8 cellular contexts compared by ENCODE assay signal in genomic region chr2:162344617-162344950, GRCh38. TPM values are rescaled to one million over a fixed set of nuclear protein-coding genes. Genes with fewer than 3 reads are reported as not detected.
DNase-seq lines count a peak whose midpoint lies in the region; ATAC-seq and TF ChIP-seq lines count a peak whose summit lies in the region.

No MANE protein-coding gene starts in this region.

- no peaks in the 10 kb centered on the region for H3K9me3 ChIP-seq in CD4-positive, alpha-beta memory T cell (ENCODE audit: control insufficient read depth in 1 of 2, low read length in 2 of 2)
- H3K9me3 ChIP-seq in HUES64 (ENCODE audit: insufficient read depth, low read depth, low read length) (no peaks in the 10 kb centered on the region), breast epithelium (no peaks in the 10 kb centered on the region), mucosa of descending colon (no peaks in the 10 kb centered on the region)

- H3K36me3 Mint-ChIP-seq in CD4-positive, alpha-beta memory T cell = peaks cover 3 to 5% of the 10 kb centered on the region in 2 donors

- H3K27me3 Mint-ChIP-seq in CD4-positive, alpha-beta memory T cell = no peaks in the 10 kb centered on the region

- intact Hi-C loops in CD4-positive, alpha-beta memory T cell (cut with micrococcal nuclease) = loop anchor here (1.0 kb wide), 1 partner anchor 26 kb away; the partner anchor contains the start of gene IFIH1
- intact Hi-C loops in breast epithelium (cut with DNase I; ENCODE audit: low total_unique reads) = no loop called here
- intact Hi-C loops in mucosa of descending colon (cut with DNase I, micrococcal nuclease) = no loop called here

- peaks cover 11 to 20% (median 16%) of the 10 kb centered on the region in 4 donors for H3K4me1 Mint-ChIP-seq in CD4-positive, alpha-beta memory T cell

- 18% methylated on average over 7 of the region's 8 CpGs for WGBS in HUES64

- peak overlapping the region in 6 of 7 donors; percentile 14 to 91 (median 84) for H3K27ac Mint-ChIP-seq in CD4-positive, alpha-beta memory T cell

- POLR2A ChIA-PET in CD4-positive, alpha-beta memory T cell (lab: Charles Lee; ENCODE audit: partially characterized antibody) = interaction anchor here (2.7 kb wide), 1 partner anchor 26 kb away, joined by 28 read pairs; the partner anchor contains the start of gene IFIH1

- ATAC-seq in mucosa of descending colon (no peak), HG02678 (IDR thresholded peaks at IDR 0.05; ENCODE audit: unreplicated experiment) (no peak), GM19395 (IDR thresholded peaks at IDR 0.05; ENCODE audit: unreplicated experiment) (no peak)

- peak overlapping the region; percentile 60 for H3K27ac ChIP-seq in CD4-positive, alpha-beta memory T cell (ENCODE audit: low read depth, low read length)
- peak overlapping the region; percentile 31; the same call in 1 of the 2 replicates for H3K27ac ChIP-seq in HUES64 (ENCODE audit: low read depth, low read length)
- peak overlapping the region; percentile 81 to 83 for H3K27ac ChIP-seq in breast epithelium

- H3K4me3 ChIP-seq in CD4-positive, alpha-beta memory T cell (ENCODE audit: low read length in 2 of 2) = peak overlapping the region; percentile 50 to 90
- peak overlapping the region; percentile 83 for H3K4me3 ChIP-seq in HUES64 (ENCODE audit: low read length)
- peak overlapping the region; percentile 78 to 86 (median 78) for H3K4me3 ChIP-seq in breast epithelium
- H3K4me3 ChIP-seq in mucosa of descending colon = peak overlapping the region; percentile 56

- peaks cover 0 to 3% (median 0%) of the 10 kb centered on the region in 8 donors for H3K9me3 Mint-ChIP-seq in CD4-positive, alpha-beta memory T cell

- no peak for DNase-seq in CD4-positive, alpha-beta memory T cell
- DNase-seq in breast epithelium (ENCODE audit: low spot score in 2 of 2) (no peak), mucosa of descending colon (no peak), SK-N-DZ (ENCODE audit: low spot score) (no peak)
- no peak for DNase-seq in effector CD8-positive, alpha-beta T cell (lab: John Stamatoyannopoulos, UW)

- CTCF ChIA-PET in CD4-positive, alpha-beta memory T cell (lab: Charles Lee; ENCODE audit: partially characterized antibody) = interaction anchor here (0.8 to 2.5 kb wide), 3 partner anchors 10 to 25 kb away, joined by 4 to 16 read pairs (median 14); partner anchors contain the start of gene IFIH1

- H3K36me3 ChIP-seq in CD4-positive, alpha-beta memory T cell (ENCODE audit: insufficient read depth, low read length) = no peaks in the 10 kb centered on the region
- H3K36me3 ChIP-seq in HUES64 (ENCODE audit: insufficient read depth, low read length) (no peaks in the 10 kb centered on the region), breast epithelium (no peaks in the 10 kb centered on the region), mucosa of descending colon (ENCODE audit: low read depth) (no peaks in the 10 kb centered on the region)

- TF ChIP-seq POLR2A in breast epithelium (IDR thresholded peaks at IDR 0.05) = no peak

- no peaks in the 10 kb centered on the region for H3K27me3 ChIP-seq in CD4-positive, alpha-beta memory T cell (ENCODE audit: insufficient read depth, low read length)
- peaks cover 12% of the 10 kb centered on the region; the same call in 1 of the 2 replicates for H3K27me3 ChIP-seq in HUES64 (ENCODE audit: insufficient read depth, low read length)
- H3K27me3 ChIP-seq in breast epithelium = no peaks in the 10 kb centered on the region

- H3K9ac ChIP-seq in HUES64 (ENCODE audit: low read depth, low read length) = peak overlapping the region; percentile 79

- TF ChIP-seq CTCF in breast epithelium (IDR thresholded peaks at IDR 0.05) (no peak), mucosa of descending colon (IDR thresholded peaks at IDR 0.05) (no peak)

- peak overlapping the region; percentile 87 to 97 (median 91) for H3K4me3 Mint-ChIP-seq in CD4-positive, alpha-beta memory T cell

- H3K4me1 ChIP-seq in CD4-positive, alpha-beta memory T cell (ENCODE audit: insufficient read depth, low read length) = peaks cover 10% of the 10 kb centered on the region
- H3K4me1 ChIP-seq in HUES64 (ENCODE audit: insufficient read depth, low read length) (peaks cover 7% of the 10 kb centered on the region; the same call in 1 of the 2 replicates), breast epithelium (no peaks in the 10 kb centered on the region), mucosa of descending colon (ENCODE audit: low read depth) (no peaks in the 10 kb centered on the region)

RNA-seq across cellular contexts. Expression of gene GCA, which starts 0.7 kb away (rescaled TPM):
- 10 to 100 TPM; 11.5 to 11.9 TPM for total RNA-seq in CD4-positive, alpha-beta memory T cell
- 10 to 100 TPM; 10.9 to 16.8 TPM for polyA plus RNA-seq in CD4-positive, alpha-beta memory T cell
- 23.3 TPM for polyA plus RNA-seq in HUES64 (2013, experiment 1 of 2)
- 26.6 TPM for polyA plus RNA-seq in HUES64 (2013, experiment 2 of 2)
- total RNA-seq in breast epithelium (10 to 100 TPM; 18.9 to 36.6 (median 24.6) TPM), mucosa of descending colon (10 to 100 TPM; 14.1 to 32.8 (median 29.1) TPM)
- polyA plus RNA-seq in SK-N-DZ (2014; cell fraction: cytosol; rRNA removed) = 34.8 and 46.4 TPM in 2 replicates
- polyA plus RNA-seq in SK-N-DZ (2014; cell fraction: nucleus; rRNA removed) = 39.6 and 62.8 TPM in 2 replicates

RNA-seq across cellular contexts. Expression of gene IFIH1, which starts 26.1 kb away (rescaled TPM):
- 10 to 100 TPM; 30.1 to 31.2 TPM for total RNA-seq in CD4-positive, alpha-beta memory T cell
- polyA plus RNA-seq in CD4-positive, alpha-beta memory T cell = 10 to 100 TPM; 13.1 to 24.1 TPM
- polyA plus RNA-seq in HUES64 (2013, experiment 1 of 2) = 0.60 TPM
- 1.4 TPM for polyA plus RNA-seq in HUES64 (2013, experiment 2 of 2)
- total RNA-seq in breast epithelium (10 to 100 TPM in 2 of 3 donors, 1 to 10 TPM in 1; 9.6 to 19.9 (median 13.1) TPM), mucosa of descending colon (10 to 100 TPM; 15.1 to 20.9 (median 18.3) TPM)
- polyA plus RNA-seq in SK-N-DZ (2014; cell fraction: cytosol; rRNA removed) = 1.0 TPM in 1 of 2 replicates, not detected in the other
- not detected in 2 replicates for polyA plus RNA-seq in SK-N-DZ (2014; cell fraction: nucleus; rRNA removed)

Comparison
In these comparisons a context has a peak if more than half of its experiments do, and no peak if none do; other contexts are left out.
1. H3K27ac ChIP-seq: peak in every context shown above with its lines; median percentile 82 in breast epithelium; 60 in CD4-positive, alpha-beta memory T cell; 31 in HUES64.